Comparison of ENCODE assay signal across 1 cellular context in genomic region chr12:131121705-131122405, GRCh38.
TF ChIP-seq lines count a peak whose summit lies in the region.

No MANE protein-coding gene starts in this region.

TF ChIP-seq in GM23338, 12 proteins besides CTCF, POLR2A, EP300 and RAD21 (continued from another document):
- TF ChIP-seq ZNF462 (CRISPR knock-in tag; IDR thresholded peaks at IDR 0.05), result no peak
- no peak for TF ChIP-seq JUNB (IDR thresholded peaks at IDR 0.05; ENCODE audit: unreplicated experiment)
- no peak for TF ChIP-seq EZH2 (IDR thresholded peaks at IDR 0.05; ENCODE audit: low read depth, unreplicated experiment)
- no peak for TF ChIP-seq ZNF114 (CRISPR knock-in tag; IDR thresholded peaks at IDR 0.05)
- no peak for TF ChIP-seq NANOG (IDR thresholded peaks at IDR 0.05; ENCODE audit: borderline replicate concordance)
